ENCODE assay signal across 8 cellular contexts in the genomic region with DNA sequence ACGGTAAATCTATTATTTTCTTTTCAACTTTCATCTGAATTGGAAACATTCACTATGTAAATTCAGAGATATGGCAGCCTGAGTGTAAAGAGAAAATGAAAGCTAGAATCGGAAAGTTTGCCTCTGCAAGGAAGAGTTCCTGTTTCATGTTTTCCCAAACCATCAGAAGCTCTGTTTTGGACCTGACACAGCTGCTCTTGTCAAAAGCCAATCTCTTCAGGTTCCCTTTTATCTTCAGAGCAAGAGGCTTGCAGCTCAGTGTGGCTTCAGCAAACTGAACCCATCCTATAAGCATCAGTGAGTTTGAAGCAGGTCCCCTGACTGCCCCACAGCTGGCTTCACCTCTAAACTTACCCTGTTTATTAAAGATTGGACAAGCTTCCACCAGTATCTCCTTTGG.
DNase-seq lines count a peak whose midpoint lies in the region; ATAC-seq and TF ChIP-seq lines count a peak whose summit lies in the region.

No MANE protein-coding gene starts in this region.

- H3K9me3 ChIP-seq in gastrocnemius medialis: no peaks in the 10 kb centered on the region
- H3K9me3 ChIP-seq in CD4-positive, alpha-beta memory T cell (ENCODE audit: control insufficient read depth in 1 of 2, low read length in 2 of 2): no peaks in the 10 kb centered on the region

- intact Hi-C loops in gastrocnemius medialis (cut with DNase I; ENCODE audit: low total_unique reads): no loop called here
- intact Hi-C loops in CD4-positive, alpha-beta memory T cell (cut with micrococcal nuclease): no loop called here

- H3K4me3 Mint-ChIP-seq in T-helper 2 cell treated with Interferon-gamma antibody and Interleukin-4, amounts not matched to agents 5 μg/mL and 100 μg/mL, for 36 hours: peak overlapping the region; percentile 64
- H3K4me3 Mint-ChIP-seq in CD4-positive, alpha-beta memory T cell: no peak overlapping the region

- POLR2A ChIA-PET in CD4-positive, alpha-beta memory T cell (lab: Charles Lee; ENCODE audit: partially characterized antibody): no interaction called here

- no peaks in the 10 kb centered on the region for H3K36me3 Mint-ChIP-seq in T-helper 2 cell treated with Interferon-gamma antibody and Interleukin-4, amounts not matched to agents 5 μg/mL and 100 μg/mL, for 36 hours (ENCODE audit: low read depth)
- H3K36me3 Mint-ChIP-seq in CD4-positive, alpha-beta memory T cell: no peaks in the 10 kb centered on the region

- no peaks in the 10 kb centered on the region for H3K27me3 Mint-ChIP-seq in T-helper 2 cell treated with Interferon-gamma antibody and Interleukin-4, amounts not matched to agents 5 μg/mL and 100 μg/mL, for 36 hours (ENCODE audit: low read depth)
- H3K27me3 Mint-ChIP-seq in CD4-positive, alpha-beta memory T cell: no peaks in the 10 kb centered on the region

- no peaks in the 10 kb centered on the region for H3K4me1 ChIP-seq in gastrocnemius medialis
- no peaks in the 10 kb centered on the region for H3K4me1 ChIP-seq in CD4-positive, alpha-beta memory T cell (ENCODE audit: insufficient read depth, low read length)

- no peaks in the 10 kb centered on the region for H3K36me3 ChIP-seq in gastrocnemius medialis
- no peaks in the 10 kb centered on the region for H3K36me3 ChIP-seq in CD4-positive, alpha-beta memory T cell (ENCODE audit: insufficient read depth, low read length)

- ATAC-seq in GM19043 (IDR thresholded peaks at IDR 0.05; ENCODE audit: low read depth, unreplicated experiment): peak; percentile 89
- peak; percentile 88 for ATAC-seq in HG02884 (IDR thresholded peaks at IDR 0.05; ENCODE audit: unreplicated experiment)
- no peak for ATAC-seq in gastrocnemius medialis
- ATAC-seq in activated CD4-positive, CD25-positive, alpha-beta regulatory T cell treated with anti-CD3 and anti-CD28 coated beads, Interleukin-2, amount 50 U/mL, for 24 hours: no peak

- H3K27ac Mint-ChIP-seq in T-helper 2 cell treated with Interferon-gamma antibody and Interleukin-4, amounts not matched to agents 5 μg/mL and 100 μg/mL, for 36 hours: peak overlapping the region; percentile 80
- H3K27ac Mint-ChIP-seq in CD4-positive, alpha-beta memory T cell: no peak overlapping the region

- TF ChIP-seq POLR2A in gastrocnemius medialis (IDR thresholded peaks at IDR 0.05): no peak

- in situ Hi-C loops in gastrocnemius medialis (cut with MboI; ENCODE audit: low sequenced_read_pairs in 4 of 4): no loop called here

- DNase-seq in T-helper 2 cell treated with Interferon-gamma antibody and Interleukin-4, amounts not matched to agents 5 μg/mL and 100 μg/mL, for 36 hours (ENCODE audit: low spot score): no peak
- no peak for DNase-seq in gastrocnemius medialis
- DNase-seq in CD4-positive, alpha-beta memory T cell: no peak
- no peak for DNase-seq in OCI-M2 (lab: John Stamatoyannopoulos, UW; ENCODE audit: unreplicated experiment)
- DNase-seq in HPDE6-E6E7 (ENCODE audit: extremely low spot score): no peak

- no peaks in the 10 kb centered on the region for H3K9me3 Mint-ChIP-seq in T-helper 2 cell treated with Interferon-gamma antibody and Interleukin-4, amounts not matched to agents 5 μg/mL and 100 μg/mL, for 36 hours
- peaks cover 0 to 21% (median 6%) of the 10 kb centered on the region in 8 donors for H3K9me3 Mint-ChIP-seq in CD4-positive, alpha-beta memory T cell

- no peaks in the 10 kb centered on the region for H3K27me3 ChIP-seq in gastrocnemius medialis
- no peaks in the 10 kb centered on the region for H3K27me3 ChIP-seq in CD4-positive, alpha-beta memory T cell (ENCODE audit: insufficient read depth, low read length)

- H3K4me1 Mint-ChIP-seq in T-helper 2 cell treated with Interferon-gamma antibody and Interleukin-4, amounts not matched to agents 5 μg/mL and 100 μg/mL, for 36 hours (ENCODE audit: low read depth): peaks cover 13% of the 10 kb centered on the region
- no peaks in the 10 kb centered on the region for H3K4me1 Mint-ChIP-seq in CD4-positive, alpha-beta memory T cell

- H3K27ac ChIP-seq in gastrocnemius medialis: no peak overlapping the region
- H3K27ac ChIP-seq in CD4-positive, alpha-beta memory T cell (ENCODE audit: low read depth, low read length): no peak overlapping the region

- TF ChIP-seq CTCF in gastrocnemius medialis (IDR thresholded peaks at IDR 0.05 in 4 of 5, conservative IDR thresholded peaks at IDR 0.05 in 1 of 5): no peak

- CTCF ChIA-PET in CD4-positive, alpha-beta memory T cell (lab: Charles Lee; ENCODE audit: partially characterized antibody): no interaction called here

- peak overlapping the region; percentile 1 to 30 (median 12) for H3K4me3 ChIP-seq in gastrocnemius medialis
- no peak overlapping the region for H3K4me3 ChIP-seq in CD4-positive, alpha-beta memory T cell (ENCODE audit: low read length in 2 of 2)

Comparison
In these comparisons a context has a peak if more than half of its experiments do, and no peak if none do; other contexts are left out.
1. ATAC-seq: peak in GM19043 (single experiment) and HG02884 (single experiment); none in gastrocnemius medialis (0 of 2) and activated CD4-positive, CD25-positive, alpha-beta regulatory T cell treated with anti-CD3 and anti-CD28 coated beads, Interleukin-2, amount 50 U/mL, for 24 hours (0 of 2).
2. H3K4me3 ChIP-seq: peak in gastrocnemius medialis (4 of 4); none in CD4-positive, alpha-beta memory T cell (0 of 2).